9 cellular contexts compared by ENCODE assay signal in the genomic region with DNA sequence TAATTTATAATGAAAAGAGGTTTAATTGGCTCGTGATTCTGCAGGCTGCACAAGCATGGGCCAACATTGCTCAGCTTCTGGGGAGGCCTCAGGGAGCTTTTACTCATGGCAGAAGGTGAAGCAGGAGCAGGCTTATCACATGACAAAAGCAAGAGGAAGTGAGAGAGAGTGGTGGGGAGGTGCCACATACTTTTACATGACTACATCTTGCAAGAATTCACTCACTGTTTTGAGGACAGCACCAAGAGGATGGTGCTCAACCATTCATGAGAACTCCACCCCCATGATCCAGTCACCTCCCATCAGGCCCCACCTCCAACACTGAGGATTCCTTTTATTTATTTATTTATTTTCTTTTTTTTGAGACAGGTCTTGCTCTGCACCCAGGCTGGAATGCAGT. TPM values are rescaled to one million over a fixed set of nuclear protein-coding genes. Genes with fewer than 3 reads are reported as not detected.
DNase-seq lines count a peak whose midpoint lies in the region; ATAC-seq and TF ChIP-seq lines count a peak whose summit lies in the region.
"Had no signal": no experiment of that assay in that cellular context is flagged by ENCODE, and none has a peak within 500 bp of the region (broad histone marks: within the 10 kb centered on the region; RNA-seq: fewer than 3 reads in every experiment).

No MANE protein-coding gene starts in this region.

- no peak overlapping the region for H2AFZ ChIP-seq in Karpas-422 (ENCODE audit: low read length)

- TF ChIP-seq CTCF in lower lobe of right lung (IDR thresholded peaks at IDR 0.05) = no peak

- H3K36me3 ChIP-seq in Karpas-422 (ENCODE audit: insufficient read depth, low read length) (no peaks in the 10 kb centered on the region; the same call in 1 of the 2 replicates), adipocyte (ENCODE audit: control insufficient read depth, insufficient read depth, low read length, severe bottlenecking) (no peaks in the 10 kb centered on the region), lower lobe of right lung (no peaks in the 10 kb centered on the region)
- H3K36me3 ChIP-seq: stomach had no signal

- H3K4me1 ChIP-seq in Karpas-422 (ENCODE audit: low read length) (peaks cover 24% of the 10 kb centered on the region), adipocyte (ENCODE audit: control insufficient read depth, insufficient read depth, low read length) (peaks cover 39% of the 10 kb centered on the region), lower lobe of right lung (peaks cover 8% of the 10 kb centered on the region)

- no peak overlapping the region for H3K4me2 ChIP-seq in Karpas-422 (ENCODE audit: low read depth, low read length, poor library complexity, severe bottlenecking)

- H3K4me3 ChIP-seq in Karpas-422 (ENCODE audit: low read length) (no peak overlapping the region), adipocyte (ENCODE audit: low read length) (no peak overlapping the region), lower lobe of right lung (no peak overlapping the region)
- H3K4me3 ChIP-seq: stomach had no signal

- no peak overlapping the region for H3K27ac ChIP-seq in Karpas-422 (ENCODE audit: low read length)
- no peak overlapping the region for H3K27ac ChIP-seq in lower lobe of right lung
- H3K27ac ChIP-seq: stomach had no signal

- no peaks in the 10 kb centered on the region for H4K20me1 ChIP-seq in Karpas-422 (ENCODE audit: insufficient read depth, low read depth, low read length)

- H3K27me3 ChIP-seq in Karpas-422 (ENCODE audit: low read length) (no peaks in the 10 kb centered on the region), adipocyte (replicated peaks; ENCODE audit: control insufficient read depth, insufficient read depth, low read length) (no peaks in the 10 kb centered on the region), lower lobe of right lung (ENCODE audit: low read depth) (no peaks in the 10 kb centered on the region)
- H3K27me3 ChIP-seq: stomach had no signal

- no peaks in the 10 kb centered on the region for H3K9me2 ChIP-seq in Karpas-422 (replicated peaks; ENCODE audit: insufficient read depth, low read length)

- no peaks in the 10 kb centered on the region for H3K9me3 ChIP-seq in Karpas-422 (ENCODE audit: low read length)
- H3K9me3 ChIP-seq in adipocyte (ENCODE audit: control insufficient read depth, low read length) = no peaks in the 10 kb centered on the region
- H3K9me3 ChIP-seq in lower lobe of right lung = no peaks in the 10 kb centered on the region
- H3K9me3 ChIP-seq: stomach had no signal

- DNase-seq in GM03348 (ENCODE audit: low spot score) = peak; percentile 35
- peak; percentile 56 for DNase-seq in Karpas-422
- peak; percentile 14 for DNase-seq in adipocyte (ENCODE audit: low read depth)
- no peak for DNase-seq in lower lobe of right lung
- no peak for DNase-seq in stimulated activated CD4-positive, alpha-beta T cell treated with anti-CD3 and anti-CD28 coated beads, Interleukin-12 subunit alpha, Interleukin-12 subunit beta, amount 100 ng/mL, for 4 hours
- DNase-seq in stimulated activated CD4-positive, alpha-beta T cell treated with anti-CD3 and anti-CD28 coated beads, Interleukin-2, amount 100 ng/mL, for 48 hours = no peak
- DNase-seq in middle frontal gyrus (ENCODE audit: extremely low spot score, low spot score) = no peak
- DNase-seq: stomach had no signal

- no peak overlapping the region for H3K9ac ChIP-seq in Karpas-422 (ENCODE audit: low read length)
- H3K9ac ChIP-seq in adipocyte (ENCODE audit: low read length) = no peak overlapping the region

- ATAC-seq in lower lobe of right lung (peak; percentile 68 to 75), HG03108 (IDR thresholded peaks at IDR 0.05; ENCODE audit: unreplicated experiment) (no peak)

- peaks cover under 1% of the 10 kb centered on the region for H3K79me2 ChIP-seq in Karpas-422 (ENCODE audit: low read length)

- intact Hi-C loops in lower lobe of right lung (cut with DNase I) = no loop called here

RNA-seq across cellular contexts. Expression of gene PLEKHM2, which starts 5.5 kb away (rescaled TPM):
- 41.8 and 60.5 TPM in 2 replicates for total RNA-seq in Karpas-422 (2014; rRNA removed; shearing (Covaris generic); ENCODE audit: low replicate concordance)
- total RNA-seq in lower lobe of right lung = 80.4 TPM

RNA-seq across cellular contexts. Expression of gene SLC25A34, which starts 57.5 kb away (rescaled TPM):
- 0.52 and 0.83 TPM in 2 replicates for total RNA-seq in Karpas-422 (2014; rRNA removed; shearing (Covaris generic); ENCODE audit: low replicate concordance)
- total RNA-seq in lower lobe of right lung = 3.5 TPM

Comparison
In these comparisons a context has a peak if more than half of its experiments do, and no peak if none do; other contexts are left out.
1. DNase-seq: peak in GM03348 (single experiment), Karpas-422 (single experiment) and adipocyte (single experiment); none in lower lobe of right lung (single experiment), stimulated activated CD4-positive, alpha-beta T cell treated with anti-CD3 and anti-CD28 coated beads, Interleukin-12 subunit alpha, Interleukin-12 subunit beta, amount 100 ng/mL, for 4 hours (single experiment), stimulated activated CD4-positive, alpha-beta T cell treated with anti-CD3 and anti-CD28 coated beads, Interleukin-2, amount 100 ng/mL, for 48 hours (0 of 2) and middle frontal gyrus (single experiment).